ENCODE assay signal across 7 cellular contexts in the genomic region with DNA sequence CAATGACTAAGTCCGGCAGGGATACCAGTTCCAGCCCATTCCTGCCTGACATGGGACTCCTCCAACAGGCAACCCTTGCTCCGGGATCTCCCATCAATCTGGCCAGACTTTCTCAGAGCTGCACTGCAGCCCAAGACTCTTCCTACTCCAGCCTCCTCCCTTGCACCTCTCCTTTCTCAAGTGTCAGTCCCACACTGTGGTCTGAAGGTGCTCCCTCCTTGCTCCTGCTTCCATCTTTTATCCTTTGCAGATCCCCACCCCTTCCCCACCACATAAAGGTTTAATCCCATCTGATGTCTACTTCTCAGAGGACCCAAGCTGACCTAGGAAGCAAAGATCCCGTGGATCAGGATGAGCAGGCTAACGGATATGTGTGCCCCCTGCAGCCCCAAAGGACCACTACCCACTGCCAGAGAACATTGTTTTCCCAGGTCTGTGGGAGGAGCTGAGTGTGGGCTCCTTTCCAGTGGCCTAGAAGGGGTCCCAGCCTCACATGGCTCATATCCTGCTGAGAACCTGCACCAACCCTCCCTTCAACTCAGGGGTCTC. TPM values are rescaled to one million over a fixed set of nuclear protein-coding genes. Genes with fewer than 3 reads are reported as not detected.
"Had no signal": no experiment of that assay in that cellular context is flagged by ENCODE, and none has a peak within 500 bp of the region (broad histone marks: within the 10 kb centered on the region; RNA-seq: fewer than 3 reads in every experiment).

No MANE protein-coding gene starts in this region.

- H2AFZ ChIP-seq: GM23338 had no signal

- ATAC-seq: GM23338, K562 had no signal

- DNase-seq: H9, HCEC 1CT, IMR-90 had no signal

- H3K4me3 ChIP-seq: GM23338, K562 had no signal

- H3K27ac Mint-ChIP-seq: GM23338, H9 had no signal

- H3K4me3 Mint-ChIP-seq: GM23338, H9 had no signal

- H3K4me1 Mint-ChIP-seq: GM23338 had no signal

- H3K4me2 ChIP-seq: GM23338 had no signal

RNA-seq across cellular contexts. Expression of gene XPNPEP2, which starts 33.3 kb away (rescaled TPM):
- total RNA-seq: GM23338, H1, HT-29 had no signal
- polyA plus RNA-seq: GM23338 had no signal

RNA-seq across cellular contexts. Expression of gene APLN, which starts 50.7 kb away (rescaled TPM):
- total RNA-seq: K562 had no signal
